Comparison of ENCODE assay signal across 19 cellular contexts in the genomic region with DNA sequence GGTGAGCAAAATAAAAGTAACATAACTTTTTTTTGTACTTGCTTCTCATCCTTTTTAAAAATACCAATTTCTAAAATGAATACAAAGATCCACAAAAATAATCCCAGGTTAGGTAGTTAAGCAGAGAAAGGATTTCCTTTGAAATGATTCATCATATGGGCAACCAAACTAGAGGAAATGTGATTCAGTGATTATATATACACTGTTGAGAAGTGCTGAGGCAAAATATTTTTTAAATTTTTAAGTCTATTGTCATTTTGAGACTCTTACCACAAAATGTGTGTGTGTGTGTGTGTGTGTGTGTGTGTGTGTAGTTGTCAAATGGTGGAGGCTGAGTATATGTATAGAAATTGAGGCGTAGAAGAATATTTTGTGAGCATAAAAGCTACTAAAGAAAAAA.
DNase-seq lines count a peak whose midpoint lies in the region; ATAC-seq, FAIRE-seq and TF ChIP-seq lines count a peak whose summit lies in the region.
"Had no signal": no experiment of that assay in that cellular context is flagged by ENCODE, and none has a peak within 500 bp of the region (broad histone marks: within the 10 kb centered on the region; RNA-seq: fewer than 3 reads in every experiment).

No MANE protein-coding gene starts in this region.

- TF ChIP-seq POLR2A in HepG2 (IDR thresholded peaks at IDR 0.05; ENCODE audit: insufficient read depth in 1 of 2, low read depth in 2 of 2, low read length in 2 of 2), result no peak

- H3K79me2 ChIP-seq in PC-3 (ENCODE audit: low read length) (no peaks in the 10 kb centered on the region), HepG2 (ENCODE audit: insufficient read depth, low read length) (no peaks in the 10 kb centered on the region)
- H3K79me2 ChIP-seq: parathyroid adenoma had no signal

- FAIRE-seq in HepG2 (lab: Jason Lieb, UNC), result no peak
- FAIRE-seq: frontal cortex had no signal

- no peaks in the 10 kb centered on the region for H3K36me3 ChIP-seq in PC-3 (ENCODE audit: low read depth, low read length)
- H3K36me3 ChIP-seq in HepG2 (replicated peaks in 1 of 2; ENCODE audit: control insufficient read depth in 1 of 2, insufficient read depth in 2 of 2, low read length in 2 of 2), result no peaks in the 10 kb centered on the region
- no peaks in the 10 kb centered on the region for H3K36me3 ChIP-seq in WERI-Rb-1
- H3K36me3 ChIP-seq: tibial artery had no signal

- no peak overlapping the region for H3K4me3 ChIP-seq in PC-3 (ENCODE audit: low read length)
- H3K4me3 ChIP-seq in HepG2 (replicated peaks in 1 of 3; ENCODE audit: insufficient read depth in 1 of 3, low read depth in 2 of 3, low read length in 3 of 3), result no peak overlapping the region
- no peak overlapping the region for H3K4me3 ChIP-seq in WERI-Rb-1 (ENCODE audit: low read depth, low read length)
- H3K4me3 ChIP-seq: tibial artery had no signal

- POLR2A ChIA-PET in PC-3 (lab: Charles Lee; ENCODE audit: unreplicated experiment), result no interaction called here
- POLR2A ChIA-PET in HepG2 (lab: Yijun Ruan, JAX), result no interaction called here

- WGBS in HepG2 (ENCODE audit: low lambda C conversion rate), result 4% methylated on average over 1 of the region's 1 CpG

- no peak overlapping the region for H3K4me2 ChIP-seq in PC-3 (ENCODE audit: low read length)
- H3K4me2 ChIP-seq in HepG2 (ENCODE audit: low read depth, low read length), result no peak overlapping the region

- H3K9me2 ChIP-seq in PC-3 (replicated peaks; ENCODE audit: low read length), result no peaks in the 10 kb centered on the region

- H3K27me3 ChIP-seq in PC-3 (ENCODE audit: low read length), result no peaks in the 10 kb centered on the region
- no peaks in the 10 kb centered on the region for H3K27me3 ChIP-seq in HepG2 (ENCODE audit: control insufficient read depth in 1 of 2, insufficient read depth in 2 of 2, low read length in 2 of 2)
- no peaks in the 10 kb centered on the region for H3K27me3 ChIP-seq in WERI-Rb-1 (ENCODE audit: insufficient read depth, low read depth, severe bottlenecking)
- H3K27me3 ChIP-seq: tibial artery had no signal

- ATAC-seq in PC-3, result peak; percentile 95
- no peak for ATAC-seq in GM19397 (IDR thresholded peaks at IDR 0.05; ENCODE audit: unreplicated experiment)
- ATAC-seq in HepG2, result no peak

- no peaks in the 10 kb centered on the region for H3F3A ChIP-seq in PC-3 (ENCODE audit: low read length, unreplicated experiment)

- H3K9me3 ChIP-seq in PC-3 (ENCODE audit: low read length), result no peaks in the 10 kb centered on the region
- no peaks in the 10 kb centered on the region for H3K9me3 ChIP-seq in HepG2 (ENCODE audit: low read length)
- H3K9me3 ChIP-seq in WERI-Rb-1 (ENCODE audit: severe bottlenecking), result no peaks in the 10 kb centered on the region
- H3K9me3 ChIP-seq: tibial artery had no signal

- BruUV-seq in PC-3 (replicated peaks; lab: Mats Ljungman, UMichigan) (no TSS peak), HepG2 (replicated peaks; lab: Mats Ljungman, UMichigan) (no TSS peak)

- in situ Hi-C loops in HepG2 (cut with HindIII; ENCODE audit: extremely low pct_ligation_motif_present, low pct_unique_long_range_greater_than_20kb), result no loop called here

- H4K20me1 ChIP-seq in PC-3 (ENCODE audit: low read length) (no peaks in the 10 kb centered on the region), HepG2 (ENCODE audit: insufficient read depth, low read length) (no peaks in the 10 kb centered on the region)

- TF ChIP-seq CTCF in PC-3 (conservative IDR thresholded peaks at IDR 0.05; ENCODE audit: low read depth, low read length), result no peak
- TF ChIP-seq CTCF in HepG2 (CRISPR knock-in tag; IDR thresholded peaks at IDR 0.05), result no peak
- no peak for TF ChIP-seq CTCF in WERI-Rb-1 (IDR thresholded peaks at IDR 0.05; ENCODE audit: low read depth, low read length)

- no peak for TF ChIP-seq RAD21 in HepG2 (CRISPR knock-in tag; IDR thresholded peaks at IDR 0.05)

- TF ChIP-seq EP300 in HepG2 (IDR thresholded peaks at IDR 0.05; ENCODE audit: low read depth in 2 of 2, low read length in 2 of 2) (no peak), HepG2 (CRISPR knock-in tag; IDR thresholded peaks at IDR 0.05; ENCODE audit: borderline replicate concordance) (no peak)

- intact Hi-C loops in PC-3 (cut with micrococcal nuclease) (loop anchor here (10.0 kb wide), 1 partner anchor 399 kb away; no protein-coding TSS in a partner anchor), HepG2 (cut with micrococcal nuclease; ENCODE audit: unreplicated experiment) (no loop called here)

- DNase-seq in GM03348 (ENCODE audit: low spot score) (peak; percentile 6), PC-3 (peak; percentile 69), dermis microvascular lymphatic vessel endothelial cell (ENCODE audit: low read depth in 2 of 2) (peak; percentile 38 to 74), non-pigmented ciliary epithelial cell (ENCODE audit: low read depth) (peak; percentile 61), HepG2 (ENCODE audit: low spot score) (no peak), WERI-Rb-1 (no peak)
- DNase-seq in stimulated activated CD4-positive, alpha-beta T cell treated with anti-CD3 and anti-CD28 coated beads, Interleukin-2, amount 100 ng/mL, for 24 hours, result no peak
- DNase-seq: activated CD8-positive, alpha-beta memory T cell treated with anti-CD3 and anti-CD28 coated beads, Interleukin-2, amount 50 U/mL, for 48 hours; activated naive CD4-positive, alpha-beta T cell; effector CD4-positive, alpha-beta T cell; NCI-H1436; NCI-H2227 treated with DMSO at 0.1 percent for 48 hours; SHP77 treated with DMSO at 0.1 percent for 48 hours; tibial artery had no signal

- H3K4me1 ChIP-seq in PC-3 (ENCODE audit: insufficient read depth, low read length) (peaks cover 6% of the 10 kb centered on the region; the same call in 1 of the 2 replicates), HepG2 (ENCODE audit: insufficient read depth, low read length) (no peaks in the 10 kb centered on the region)
- H3K4me1 ChIP-seq: parathyroid adenoma, tibial artery had no signal

- no peak overlapping the region for H3K9ac ChIP-seq in PC-3 (ENCODE audit: low read length)
- H3K9ac ChIP-seq in HepG2 (ENCODE audit: insufficient read depth, low read depth, low read length), result no peak overlapping the region
- H3K9ac ChIP-seq: parathyroid adenoma had no signal

- H3K27ac ChIP-seq in PC-3 (ENCODE audit: low read length), result no peak overlapping the region
- H3K27ac ChIP-seq in HepG2 (ENCODE audit: extremely low read length, insufficient read depth, low read length), result no peak overlapping the region
- H3K27ac ChIP-seq in WERI-Rb-1, result no peak overlapping the region
- H3K27ac ChIP-seq: C4-2B, HL-60, parathyroid adenoma, tibial artery had no signal

- CTCF ChIA-PET in PC-3 (lab: Charles Lee), result interaction anchor here (0.6 kb wide), 1 partner anchor 1541 kb away, joined by 7 read pairs; no protein-coding TSS in a partner anchor
- CTCF ChIA-PET in HepG2 (lab: Yijun Ruan, JAX; ENCODE audit: low intra/inter-chr PET ratio, low total read pairs), result no interaction called here

- no peak overlapping the region for H2AFZ ChIP-seq in PC-3 (ENCODE audit: low read length)
- no peak overlapping the region for H2AFZ ChIP-seq in HepG2 (ENCODE audit: low read length)
- H2AFZ ChIP-seq: parathyroid adenoma had no signal

TF ChIP-seq in HepG2, 621 proteins besides CTCF, POLR2A, EP300 and RAD21 (continues in another document):
- TF ChIP-seq SIX1 (CRISPR knock-in tag; IDR thresholded peaks at IDR 0.05; ENCODE audit: borderline replicate concordance) (no peak), YY1 (IDR thresholded peaks at IDR 0.05; ENCODE audit: insufficient read depth, insufficient replicate concordance, low read depth, low read length) (no peak), AGO2 (optimal IDR thresholded peaks at IDR 0.05; ENCODE audit: low read depth, low read length) (no peak), CBX5 (CRISPR knock-in tag; IDR thresholded peaks at IDR 0.05; ENCODE audit: borderline replicate concordance) (no peak), KDM1A (CRISPR knock-in tag; IDR thresholded peaks at IDR 0.05) (no peak), SYNCRIP (IDR thresholded peaks at IDR 0.05; ENCODE audit: insufficient read depth, low read depth, low read length) (no peak), CBX1 (IDR thresholded peaks at IDR 0.05; ENCODE audit: low read depth) (no peak), TOPORS (CRISPR knock-in tag; IDR thresholded peaks at IDR 0.05) (no peak), ZFP90 (CRISPR knock-in tag; IDR thresholded peaks at IDR 0.05; ENCODE audit: borderline replicate concordance) (no peak), ATM (IDR thresholded peaks at IDR 0.05; ENCODE audit: borderline replicate concordance) (no peak)
- TF ChIP-seq, protein P1, sequence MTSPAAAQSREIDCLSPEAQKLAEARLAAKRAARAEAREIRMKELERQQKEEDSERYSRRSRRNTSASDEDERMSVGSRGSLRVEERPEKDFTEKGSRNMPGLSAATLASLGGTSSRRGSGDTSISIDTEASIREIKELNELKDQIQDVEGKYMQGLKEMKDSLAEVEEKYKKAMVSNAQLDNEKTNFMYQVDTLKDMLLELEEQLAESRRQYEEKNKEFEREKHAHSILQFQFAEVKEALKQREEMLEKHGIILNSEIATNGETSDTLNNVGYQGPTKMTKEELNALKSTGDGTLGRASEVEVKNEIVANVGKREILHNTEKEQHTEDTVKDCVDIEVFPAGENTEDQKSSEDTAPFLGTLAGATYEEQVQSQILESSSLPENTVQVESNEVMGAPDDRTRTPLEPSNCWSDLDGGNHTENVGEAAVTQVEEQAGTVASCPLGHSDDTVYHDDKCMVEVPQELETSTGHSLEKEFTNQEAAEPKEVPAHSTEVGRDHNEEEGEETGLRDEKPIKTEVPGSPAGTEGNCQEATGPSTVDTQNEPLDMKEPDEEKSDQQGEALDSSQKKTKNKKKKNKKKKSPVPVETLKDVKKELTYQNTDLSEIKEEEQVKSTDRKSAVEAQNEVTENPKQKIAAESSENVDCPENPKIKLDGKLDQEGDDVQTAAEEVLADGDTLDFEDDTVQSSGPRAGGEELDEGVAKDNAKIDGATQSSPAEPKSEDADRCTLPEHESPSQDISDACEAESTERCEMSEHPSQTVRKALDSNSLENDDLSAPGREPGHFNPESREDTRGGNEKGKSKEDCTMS (CRISPR knock-in tag; conservative IDR thresholded peaks at IDR 0.05), result no peak
- TF ChIP-seq, protein P2, sequence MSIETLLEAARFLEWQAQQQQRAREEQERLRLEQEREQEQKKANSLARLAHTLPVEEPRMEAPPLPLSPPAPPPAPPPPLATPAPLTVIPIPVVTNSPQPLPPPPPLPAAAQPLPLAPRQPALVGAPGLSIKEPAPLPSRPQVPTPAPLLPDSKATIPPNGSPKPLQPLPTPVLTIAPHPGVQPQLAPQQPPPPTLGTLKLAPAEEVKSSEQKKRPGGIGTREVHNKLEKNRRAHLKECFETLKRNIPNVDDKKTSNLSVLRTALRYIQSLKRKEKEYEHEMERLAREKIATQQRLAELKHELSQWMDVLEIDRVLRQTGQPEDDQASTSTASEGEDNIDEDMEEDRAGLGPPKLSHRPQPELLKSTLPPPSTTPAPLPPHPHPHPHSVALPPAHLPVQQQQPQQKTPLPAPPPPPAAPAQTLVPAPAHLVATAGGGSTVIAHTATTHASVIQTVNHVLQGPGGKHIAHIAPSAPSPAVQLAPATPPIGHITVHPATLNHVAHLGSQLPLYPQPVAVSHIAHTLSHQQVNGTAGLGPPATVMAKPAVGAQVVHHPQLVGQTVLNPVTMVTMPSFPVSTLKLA (IDR thresholded peaks at IDR 0.05), result no peak

Comparison
In these comparisons a context has a peak if more than half of its experiments do, and no peak if none do; other contexts are left out.
1. DNase-seq: peak in GM03348 (single experiment), PC-3 (single experiment), dermis microvascular lymphatic vessel endothelial cell (2 of 2) and non-pigmented ciliary epithelial cell (single experiment); none in HepG2 (single experiment), stimulated activated CD4-positive, alpha-beta T cell treated with anti-CD3 and anti-CD28 coated beads, Interleukin-2, amount 100 ng/mL, for 24 hours (0 of 2) and WERI-Rb-1 (single experiment).